ENCODE assay signal across 14 cellular contexts in the genomic region with DNA sequence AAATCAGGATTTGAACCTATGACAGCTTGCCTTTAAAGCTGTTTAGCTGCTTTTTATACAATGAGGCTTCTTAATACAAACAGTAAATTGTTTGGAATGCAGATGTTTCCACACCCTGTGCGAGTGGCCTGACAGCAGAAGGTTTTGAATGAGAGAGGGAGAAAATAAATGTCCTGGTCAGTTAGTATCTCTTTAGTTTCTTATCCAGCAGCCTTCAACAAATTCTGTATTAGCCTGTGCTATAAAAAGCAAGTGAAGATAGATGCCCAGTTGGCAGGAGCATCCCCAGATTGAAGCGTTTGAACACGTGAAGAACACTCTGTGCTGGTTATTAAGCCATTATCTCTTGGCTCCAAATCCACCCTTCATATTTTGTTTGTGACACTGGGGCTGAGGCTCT.
DNase-seq lines count a peak whose midpoint lies in the region; ATAC-seq, FAIRE-seq and TF ChIP-seq lines count a peak whose summit lies in the region.
"Had no signal": no experiment of that assay in that cellular context is flagged by ENCODE, and none has a peak within 500 bp of the region (broad histone marks: within the 10 kb centered on the region; RNA-seq: fewer than 3 reads in every experiment).

No MANE protein-coding gene starts in this region.

- peak overlapping the region; percentile 69 for H3K9ac ChIP-seq in adipocyte (ENCODE audit: low read length)
- H3K9ac ChIP-seq: parathyroid adenoma had no signal

- intact Hi-C loops in ovary (cut with DNase I) = no loop called here

- DNase-seq in AG10803 (ENCODE audit: low read depth) = peak; percentile 57
- DNase-seq in adipocyte (ENCODE audit: low read depth) = no peak
- DNase-seq in fibroblast of the aortic adventitia (ENCODE audit: low read depth) = peak; percentile 12
- peak in 4 of 5 donors; percentile 36 to 72 (median 56) for DNase-seq in ovary
- no peak for DNase-seq in HTR-8/SVneo (ENCODE audit: insufficient read length, low spot score)
- no peak for DNase-seq in activated naive CD4-positive, alpha-beta T cell (lab: John Stamatoyannopoulos, UW)
- DNase-seq: activated gamma-delta T cell; central memory CD4-positive, alpha-beta T cell; mucosa of descending colon; NCI-H1417; NCI-H524 had no signal

- TF ChIP-seq POLR2A in ovary (IDR thresholded peaks at IDR 0.05) = no peak

- H3K36me3 ChIP-seq in adipocyte (ENCODE audit: control insufficient read depth, insufficient read depth, low read length, severe bottlenecking) (no peaks in the 10 kb centered on the region), ovary (no peaks in the 10 kb centered on the region)

- WGBS in ovary, 3 donors = 6 to 13% (median 7%) methylated on average over 3 of the region's 3 CpGs

- no peak for TF ChIP-seq EP300 in ovary (IDR thresholded peaks at IDR 0.05)

- H3K4me3 ChIP-seq in AG10803 (ENCODE audit: low read length) (no peak overlapping the region), adipocyte (ENCODE audit: low read length) (peak overlapping the region; percentile 26), fibroblast of the aortic adventitia (ENCODE audit: low read depth, low read length) (no peak overlapping the region), ovary (no peak overlapping the region)
- H3K4me3 ChIP-seq: mucosa of descending colon had no signal

- H3K27ac ChIP-seq in ovary = no peak overlapping the region
- H3K27ac ChIP-seq: parathyroid adenoma had no signal

- peaks cover 63% of the 10 kb centered on the region for H3K4me1 ChIP-seq in adipocyte (ENCODE audit: control insufficient read depth, insufficient read depth, low read length)
- peaks cover 18% of the 10 kb centered on the region for H3K4me1 ChIP-seq in ovary (ENCODE audit: insufficient read depth)

- FAIRE-seq in HTR-8/SVneo (lab: Jason Lieb, UNC) = no peak

- TF ChIP-seq CTCF in AG10803 (conservative IDR thresholded peaks at IDR 0.05; ENCODE audit: low read length) (no peak), fibroblast of the aortic adventitia (IDR thresholded peaks at IDR 0.05; ENCODE audit: insufficient read depth, low read length) (no peak), ovary (IDR thresholded peaks at IDR 0.05) (no peak)

- ATAC-seq in HG03039 (IDR thresholded peaks at IDR 0.05; ENCODE audit: unreplicated experiment) (no peak), HG02884 (IDR thresholded peaks at IDR 0.05; ENCODE audit: unreplicated experiment) (no peak)
- ATAC-seq: mucosa of descending colon had no signal

- H3K9me3 ChIP-seq in adipocyte (ENCODE audit: control insufficient read depth, low read length) = no peaks in the 10 kb centered on the region
- H3K9me3 ChIP-seq in ovary = no peaks in the 10 kb centered on the region
- H3K9me3 ChIP-seq: mucosa of descending colon had no signal

- H3K27me3 ChIP-seq in adipocyte (replicated peaks; ENCODE audit: control insufficient read depth, insufficient read depth, low read length) (no peaks in the 10 kb centered on the region), ovary (no peaks in the 10 kb centered on the region)

Comparison
In these comparisons a context has a peak if more than half of its experiments do, and no peak if none do; other contexts are left out.
1. DNase-seq: peak in AG10803 (single experiment), fibroblast of the aortic adventitia (single experiment) and ovary (4 of 5); none in adipocyte (single experiment), HTR-8/SVneo (single experiment) and activated naive CD4-positive, alpha-beta T cell (0 of 4).